ENCODE assay signal across 8 cellular contexts in the genomic region with DNA sequence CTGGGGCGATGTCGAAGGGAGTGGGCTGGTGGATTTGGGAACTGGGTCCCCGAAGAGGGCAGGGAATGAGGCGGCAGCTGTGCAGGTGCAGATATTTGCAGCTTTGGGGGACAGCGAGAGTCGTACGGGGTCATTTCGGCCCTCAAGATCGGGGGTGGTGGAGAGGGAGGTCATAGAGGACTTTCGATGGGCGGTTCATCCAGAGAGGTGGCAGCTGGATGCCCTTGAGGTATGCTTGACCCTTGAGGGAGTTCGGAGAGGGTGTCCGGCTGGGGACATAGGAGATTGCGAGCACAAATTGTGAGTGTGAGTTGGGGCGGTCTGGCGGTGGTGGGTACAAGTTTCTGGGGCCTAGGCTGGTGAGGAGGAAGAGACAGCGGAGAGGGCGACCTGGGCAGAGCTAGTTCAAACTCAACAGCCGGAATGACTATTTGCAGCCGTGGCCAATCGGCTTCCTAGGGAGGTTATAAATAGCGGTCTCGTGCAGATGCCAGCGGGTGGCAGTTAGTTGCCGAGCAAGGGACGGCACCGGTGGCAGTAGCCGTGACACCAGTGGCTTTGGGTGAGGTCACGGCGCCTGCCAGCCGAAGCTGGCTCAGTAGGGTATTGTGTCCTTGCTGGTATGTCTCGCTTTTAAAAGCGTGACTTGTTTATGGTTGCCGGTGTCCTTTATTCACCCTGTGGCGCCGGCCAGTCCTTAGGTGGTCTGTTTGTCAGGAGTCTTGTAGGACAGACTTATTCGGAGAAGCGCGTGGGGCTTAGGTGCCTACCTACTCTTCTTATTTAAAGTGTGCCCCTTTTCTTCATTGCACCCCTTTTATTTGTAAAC. TPM values are rescaled to one million over a fixed set of nuclear protein-coding genes. Genes with fewer than 3 reads are reported as not detected.
A peak's percentile ranks its signal among the peaks of the same experiment; 100 is the strongest.
DNase-seq lines count a peak whose midpoint lies in the region; ATAC-seq, FAIRE-seq and TF ChIP-seq lines count a peak whose summit lies in the region.

No MANE protein-coding gene starts in this region.

- FAIRE-seq in bronchial epithelial cell (lab: Jason Lieb, UNC), result no peak

- ATAC-seq in GM18505 (IDR thresholded peaks at IDR 0.05; ENCODE audit: unreplicated experiment) (peak; percentile 44), HG02943 (IDR thresholded peaks at IDR 0.05; ENCODE audit: low read depth, unreplicated experiment) (peak; percentile 62)

- TF ChIP-seq CTCF in WI38 (IDR thresholded peaks at IDR 0.05; ENCODE audit: low read depth, low read length) (no peak), bronchial epithelial cell (IDR thresholded peaks at IDR 0.05; ENCODE audit: insufficient read depth, low read length, severe bottlenecking) (no peak)

- H3K4me3 ChIP-seq in WI38 (ENCODE audit: low read depth, low read length), result peak overlapping the region; percentile 68
- peak overlapping the region; percentile 71 for H3K4me3 ChIP-seq in bronchial epithelial cell (ENCODE audit: low read depth, low read length)

- no peaks in the 10 kb centered on the region for H3K36me3 ChIP-seq in bronchial epithelial cell (ENCODE audit: control insufficient read depth, insufficient read depth, low read length)

- H3K27me3 ChIP-seq in bronchial epithelial cell (ENCODE audit: control insufficient read depth, insufficient read depth, low read length), result no peaks in the 10 kb centered on the region

- DNase-seq in NCI-H2029 treated with DMSO at 0.1 percent for 48 hours (lab: John Stamatoyannopoulos, UW) (peak; percentile 87), bronchial epithelial cell (ENCODE audit: low read depth) (no peak), islet precursor cell (peak; percentile 68), NCI-H1048 (lab: John Stamatoyannopoulos, UW) (no peak)
- peak; percentile 57 to 71 (median 62) for DNase-seq in stimulated activated CD4-positive, alpha-beta T cell treated with anti-CD3 and anti-CD28 coated beads, Interleukin-12 subunit alpha, Interleukin-12 subunit beta, amount 100 ng/mL, for 48 hours (ENCODE audit: low read depth in 2 of 3, low spot score in 1 of 3)

- TF ChIP-seq POLR2A in GM18505 (IDR thresholded peaks at IDR 0.05; ENCODE audit: borderline replicate concordance, extremely low read depth, insufficient read depth, insufficient read length), result peak; percentile 64

RNA-seq across cellular contexts. Expression of a gene that starts 0.8 kb away (rescaled TPM):
- total RNA-seq in bronchial epithelial cell, result 29.7 and 32.9 TPM in 2 replicates

RNA-seq across cellular contexts. Expression of a gene that starts 46.9 kb away (rescaled TPM):
- total RNA-seq in bronchial epithelial cell, result 92.8 and 136 TPM in 2 replicates

Comparison
In these comparisons a context has a peak if more than half of its experiments do, and no peak if none do; other contexts are left out.
1. DNase-seq: peak in NCI-H2029 treated with DMSO at 0.1 percent for 48 hours (single experiment), islet precursor cell (single experiment) and stimulated activated CD4-positive, alpha-beta T cell treated with anti-CD3 and anti-CD28 coated beads, Interleukin-12 subunit alpha, Interleukin-12 subunit beta, amount 100 ng/mL, for 48 hours (3 of 3); none in bronchial epithelial cell (single experiment) and NCI-H1048 (single experiment).